11 cellular contexts compared by ENCODE assay signal in genomic region chr19:15268192-15268927, GRCh38. TPM values are rescaled to one million over a fixed set of nuclear protein-coding genes. Genes with fewer than 3 reads are reported as not detected.
DNase-seq lines count a peak whose midpoint lies in the region; ATAC-seq, FAIRE-seq and TF ChIP-seq lines count a peak whose summit lies in the region.
"Had no signal": no experiment of that assay in that cellular context is flagged by ENCODE, and none has a peak within 500 bp of the region (broad histone marks: within the 10 kb centered on the region; RNA-seq: fewer than 3 reads in every experiment).

No MANE protein-coding gene starts in this region.

- no CpG with 5 or more reads among the region's 12 CpGs for WGBS in neuronal stem cell (ENCODE audit: extremely low coverage in 2 of 2, insufficient read length in 2 of 2, insufficient replicate concordance in 1 of 2), 2 donors

- H3K9me3 ChIP-seq in CD8-positive, alpha-beta T cell (ENCODE audit: low read length), result no peaks in the 10 kb centered on the region
- no peaks in the 10 kb centered on the region for H3K9me3 ChIP-seq in neuronal stem cell (replicated peaks in 1 of 2; ENCODE audit: control insufficient read depth in 2 of 2, insufficient read depth in 1 of 2, low read depth in 1 of 2, low read length in 2 of 2)

- H3K79me1 ChIP-seq in neuronal stem cell (ENCODE audit: low read depth, low read length), result peaks cover 30% of the 10 kb centered on the region

- no peak overlapping the region for H3K14ac ChIP-seq in neuronal stem cell (ENCODE audit: low read length)

- no peak overlapping the region for H3K4ac ChIP-seq in neuronal stem cell (ENCODE audit: low read length)

- H2AK5ac ChIP-seq in neuronal stem cell (ENCODE audit: low read depth, low read length), result no peak overlapping the region

- POLR2A ChIA-PET in CD8-positive, alpha-beta T cell (lab: Charles Lee), result no interaction called here
- POLR2A ChIA-PET in naive thymus-derived CD8-positive, alpha-beta T cell (lab: Charles Lee), result no interaction called here

- no peak overlapping the region for H2BK120ac ChIP-seq in neuronal stem cell (ENCODE audit: low read depth, low read length)

- TF ChIP-seq CTCF in CD8-positive, alpha-beta T cell (IDR thresholded peaks at IDR 0.05), result no peak

- H3K27ac ChIP-seq in CD8-positive, alpha-beta T cell (ENCODE audit: low read depth, low read length), result no peak overlapping the region
- H3K27ac ChIP-seq in neuronal stem cell (replicated peaks; ENCODE audit: low read length), result no peak overlapping the region

- peaks cover 80% of the 10 kb centered on the region for H3K36me3 ChIP-seq in CD8-positive, alpha-beta T cell (ENCODE audit: insufficient read depth, low read length)
- peaks cover 73 to 99% of the 10 kb centered on the region in 2 donors for H3K36me3 ChIP-seq in neuronal stem cell (replicated peaks in 1 of 2; ENCODE audit: control insufficient read depth in 2 of 2, insufficient read depth in 2 of 2, low read length in 2 of 2)

- H2BK15ac ChIP-seq in neuronal stem cell (ENCODE audit: low read length), result no peak overlapping the region

- H3K4me3 Mint-ChIP-seq in CD8-positive, alpha-beta T cell, result no peak overlapping the region
- no peak overlapping the region for H3K4me3 Mint-ChIP-seq in effector memory CD8-positive, alpha-beta T cell
- no peak overlapping the region for H3K4me3 Mint-ChIP-seq in naive thymus-derived CD8-positive, alpha-beta T cell

- no peak overlapping the region for H2BK12ac ChIP-seq in neuronal stem cell (ENCODE audit: low read length)

- no peaks in the 10 kb centered on the region for H3K27me3 ChIP-seq in CD8-positive, alpha-beta T cell (ENCODE audit: insufficient read depth, low read length)
- no peaks in the 10 kb centered on the region for H3K27me3 ChIP-seq in neuronal stem cell (ENCODE audit: control insufficient read depth in 3 of 3, insufficient read depth in 3 of 3, low read depth in 1 of 3, low read length in 3 of 3)

- peak; percentile 26 for FAIRE-seq in HTR-8/SVneo (lab: Jason Lieb, UNC)

- H3K9me3 Mint-ChIP-seq in CD8-positive, alpha-beta T cell, result no peaks in the 10 kb centered on the region
- H3K9me3 Mint-ChIP-seq in effector memory CD8-positive, alpha-beta T cell, result no peaks in the 10 kb centered on the region
- no peaks in the 10 kb centered on the region for H3K9me3 Mint-ChIP-seq in naive thymus-derived CD8-positive, alpha-beta T cell

- CTCF ChIA-PET in CD8-positive, alpha-beta T cell (lab: Charles Lee), result interaction anchor here (0.7 kb wide), 1 partner anchor 60 kb away, joined by 3 read pairs; no protein-coding TSS in a partner anchor

- H4K91ac ChIP-seq in neuronal stem cell (ENCODE audit: low read depth, low read length, poor library complexity), result no peak overlapping the region

- ATAC-seq in CD8-positive, alpha-beta T cell, result no peak
- no peak for ATAC-seq in effector memory CD8-positive, alpha-beta T cell (replicated peaks)
- no peak for ATAC-seq in naive thymus-derived CD8-positive, alpha-beta T cell
- ATAC-seq in GM21619 (IDR thresholded peaks at IDR 0.05; ENCODE audit: unreplicated experiment) (no peak), GM18909 (IDR thresholded peaks at IDR 0.05; ENCODE audit: poor library complexity, unreplicated experiment) (no peak)

- H3K36me3 Mint-ChIP-seq in CD8-positive, alpha-beta T cell, result peaks cover 97% of the 10 kb centered on the region
- peaks cover 73% of the 10 kb centered on the region for H3K36me3 Mint-ChIP-seq in effector memory CD8-positive, alpha-beta T cell (ENCODE audit: insufficient read depth)
- H3K36me3 Mint-ChIP-seq in naive thymus-derived CD8-positive, alpha-beta T cell, result peaks cover 6 to 89% (median 7%) of the 10 kb centered on the region in 3 donors

- no peak overlapping the region for H3K23ac ChIP-seq in neuronal stem cell (ENCODE audit: low read depth, low read length, poor library complexity)

- H3K27ac Mint-ChIP-seq in CD8-positive, alpha-beta T cell, result peak overlapping the region; percentile 72
- H3K27ac Mint-ChIP-seq in effector memory CD8-positive, alpha-beta T cell, result peak overlapping the region; percentile 81 to 83
- peak overlapping the region in 9 of 10 donors; percentile 15 to 93 (median 74) for H3K27ac Mint-ChIP-seq in naive thymus-derived CD8-positive, alpha-beta T cell

- no peak overlapping the region for H3K18ac ChIP-seq in neuronal stem cell (ENCODE audit: low read length)

- no peaks in the 10 kb centered on the region for H3K4me1 ChIP-seq in CD8-positive, alpha-beta T cell (ENCODE audit: insufficient read depth, low read length)
- H3K4me1 ChIP-seq in neuronal stem cell (ENCODE audit: control insufficient read depth in 2 of 2, insufficient read depth in 1 of 2, low read depth in 1 of 2, low read length in 2 of 2), result peaks cover 0 to 1% of the 10 kb centered on the region in 2 donors

- intact Hi-C loops in CD8-positive, alpha-beta T cell (cut with DNase I, micrococcal nuclease), result no loop called here

- no peak overlapping the region for H2AFZ ChIP-seq in neuronal stem cell (ENCODE audit: low read length)

- H4K8ac ChIP-seq in neuronal stem cell (ENCODE audit: low read depth, low read length), result no peak overlapping the region

- H3K4me1 Mint-ChIP-seq in CD8-positive, alpha-beta T cell (ENCODE audit: low read depth), result peaks cover 31% of the 10 kb centered on the region
- peaks cover 44 to 48% of the 10 kb centered on the region in 2 donors for H3K4me1 Mint-ChIP-seq in effector memory CD8-positive, alpha-beta T cell (ENCODE audit: low read depth in 2 of 2)
- peaks cover 20 to 58% (median 39%) of the 10 kb centered on the region in 4 donors for H3K4me1 Mint-ChIP-seq in naive thymus-derived CD8-positive, alpha-beta T cell

- no peak overlapping the region for H2BK5ac ChIP-seq in neuronal stem cell (ENCODE audit: low read length)

- no peak for DNase-seq in CD8-positive, alpha-beta T cell
- DNase-seq in HTR-8/SVneo (ENCODE audit: insufficient read length, low spot score) (no peak), neuronal stem cell (ENCODE audit: low spot score) (no peak), superior temporal gyrus (ENCODE audit: extremely low spot score) (no peak)
- DNase-seq in effector memory CD8-positive, alpha-beta T cell, result no peak
- no peak for DNase-seq in naive thymus-derived CD8-positive, alpha-beta T cell
- DNase-seq: C1 segment of cervical spinal cord, NCI-H1930 had no signal

- H3K9ac ChIP-seq in neuronal stem cell (ENCODE audit: low read depth, low read length, poor library complexity), result no peak overlapping the region

- no peak overlapping the region for H3K4me2 ChIP-seq in neuronal stem cell (ENCODE audit: insufficient read depth, low read length, poor library complexity, severe bottlenecking)

- no peak overlapping the region for H3K4me3 ChIP-seq in CD8-positive, alpha-beta T cell (ENCODE audit: low read depth, low read length)
- H3K4me3 ChIP-seq in neuronal stem cell (ENCODE audit: low read length in 2 of 2), result no peak overlapping the region

- H3K27me3 Mint-ChIP-seq in CD8-positive, alpha-beta T cell (ENCODE audit: low read depth), result no peaks in the 10 kb centered on the region
- H3K27me3 Mint-ChIP-seq in effector memory CD8-positive, alpha-beta T cell, result no peaks in the 10 kb centered on the region
- H3K27me3 Mint-ChIP-seq in naive thymus-derived CD8-positive, alpha-beta T cell, result no peaks in the 10 kb centered on the region

RNA-seq across cellular contexts. Expression of gene EPHX3, which starts 36.1 kb away (rescaled TPM):
- under 1 TPM; 0.19 to 0.62 TPM for total RNA-seq in CD8-positive, alpha-beta T cell
- total RNA-seq in naive thymus-derived CD8-positive, alpha-beta T cell, result under 1 TPM in 1 of 2 experiments, not detected in 1; 0.65 TPM
- not detected for polyA plus RNA-seq in naive thymus-derived CD8-positive, alpha-beta T cell
- polyA plus RNA-seq in neuronal stem cell (2013, experiment 1 of 2), result 1.1 TPM
- polyA plus RNA-seq in neuronal stem cell (2013, experiment 2 of 2), result 1.1 TPM
- total RNA-seq: glomerular endothelial cell had no signal
